In the genomic region with DNA sequence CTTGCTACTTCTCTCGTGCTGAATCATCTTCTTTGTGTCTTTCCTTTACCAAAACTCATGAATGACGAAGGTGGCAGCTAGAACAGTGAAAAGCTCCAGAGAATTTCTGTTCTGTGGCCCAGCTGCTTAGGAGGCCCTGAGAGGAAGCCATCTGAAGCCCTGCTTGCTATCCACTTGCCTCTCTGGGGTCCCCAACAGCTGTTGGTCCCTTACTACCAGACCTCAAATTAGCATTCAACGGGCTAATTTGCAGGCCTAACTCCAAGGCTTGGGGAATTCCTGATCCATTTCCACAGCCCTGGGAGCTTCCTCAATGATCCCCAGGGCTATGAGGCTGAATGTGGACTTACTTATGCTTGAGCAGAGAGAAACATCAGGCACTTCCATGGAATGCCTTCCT, we compare ENCODE assay signal across 16 cellular contexts. TPM values are rescaled to one million over a fixed set of nuclear protein-coding genes. Genes with fewer than 3 reads are reported as not detected.
DNase-seq lines count a peak whose midpoint lies in the region; ATAC-seq and TF ChIP-seq lines count a peak whose summit lies in the region.
"Had no signal": no experiment of that assay in that cellular context is flagged by ENCODE, and none has a peak within 500 bp of the region (broad histone marks: within the 10 kb centered on the region; RNA-seq: fewer than 3 reads in every experiment).

No MANE protein-coding gene starts in this region.

- no peaks in the 10 kb centered on the region for H3K9me3 ChIP-seq in GM23248 (ENCODE audit: low read depth)
- H3K9me3 ChIP-seq in adipocyte (ENCODE audit: control insufficient read depth, low read length): no peaks in the 10 kb centered on the region
- H3K9me3 ChIP-seq in right atrium auricular region: no peaks in the 10 kb centered on the region

- H3K9ac ChIP-seq in GM23248: no peak overlapping the region
- H3K9ac ChIP-seq in adipocyte (ENCODE audit: low read length): peak overlapping the region; percentile 7
- no peak overlapping the region for H3K9ac ChIP-seq in rectal smooth muscle tissue (ENCODE audit: low read length)
- H3K9ac ChIP-seq: KMS-11 had no signal

- H3K4me3 Mint-ChIP-seq in activated CD4-positive, alpha-beta T cell treated with anti-CD3 and anti-CD28 coated beads for 36 hours: no peak overlapping the region
- H3K4me3 Mint-ChIP-seq: B cell; CD4-positive, CD25-positive, alpha-beta regulatory T cell had no signal

- CTCF ChIA-PET in activated CD4-positive, alpha-beta T cell treated with anti-CD3 and anti-CD28 coated beads for 36 hours (lab: Charles Lee): no interaction called here

- H3K4me2 ChIP-seq in GM23248 (ENCODE audit: unreplicated experiment): no peak overlapping the region
- H3K4me2 ChIP-seq: KMS-11 had no signal

- no peak overlapping the region for H3K27ac ChIP-seq in GM23248
- H3K27ac ChIP-seq in right atrium auricular region: peak overlapping the region; percentile 32 to 74
- peak overlapping the region; percentile 44 for H3K27ac ChIP-seq in rectal smooth muscle tissue (ENCODE audit: low read depth, low read length)
- no peak overlapping the region for H3K27ac ChIP-seq in substantia nigra (ENCODE audit: low read depth, low read length, poor library complexity, severe bottlenecking)
- H3K27ac ChIP-seq: KMS-11 had no signal

- no peak overlapping the region for H3K4me3 ChIP-seq in GM23248
- no peak overlapping the region for H3K4me3 ChIP-seq in adipocyte (ENCODE audit: low read length)
- H3K4me3 ChIP-seq in right atrium auricular region: no peak overlapping the region
- no peak overlapping the region for H3K4me3 ChIP-seq in rectal smooth muscle tissue (ENCODE audit: low read length)

- H3K4me1 Mint-ChIP-seq in activated CD4-positive, alpha-beta T cell treated with anti-CD3 and anti-CD28 coated beads for 36 hours: no peaks in the 10 kb centered on the region
- H3K4me1 Mint-ChIP-seq: B cell; CD4-positive, CD25-positive, alpha-beta regulatory T cell had no signal

- intact Hi-C loops in activated CD4-positive, alpha-beta T cell treated with anti-CD3 and anti-CD28 coated beads for 36 hours (cut with DNase I, micrococcal nuclease): no loop called here

- peaks cover 19% of the 10 kb centered on the region for H3K4me1 ChIP-seq in GM23248 (ENCODE audit: insufficient read depth)
- H3K4me1 ChIP-seq in adipocyte (ENCODE audit: control insufficient read depth, insufficient read depth, low read length): peaks cover 23% of the 10 kb centered on the region
- H3K4me1 ChIP-seq in right atrium auricular region: no peaks in the 10 kb centered on the region
- H3K4me1 ChIP-seq in rectal smooth muscle tissue (ENCODE audit: control insufficient read depth, insufficient read depth, low read length): peaks cover 7% of the 10 kb centered on the region

- no peaks in the 10 kb centered on the region for H4K20me1 ChIP-seq in GM23248 (ENCODE audit: insufficient read depth)

- no peaks in the 10 kb centered on the region for H3K9me2 ChIP-seq in GM23248 (ENCODE audit: insufficient read depth)

- peaks cover 29% of the 10 kb centered on the region for H3F3A ChIP-seq in GM23248 (ENCODE audit: insufficient read depth)

- H3K36me3 ChIP-seq in GM23248 (ENCODE audit: low read depth) (no peaks in the 10 kb centered on the region), adipocyte (ENCODE audit: control insufficient read depth, insufficient read depth, low read length, severe bottlenecking) (no peaks in the 10 kb centered on the region), right atrium auricular region (no peaks in the 10 kb centered on the region), rectal smooth muscle tissue (ENCODE audit: control insufficient read depth, insufficient read depth, low read length) (no peaks in the 10 kb centered on the region)

- peak overlapping the region; percentile 33 for H2AFZ ChIP-seq in GM23248

- H3K9me3 Mint-ChIP-seq in activated CD4-positive, alpha-beta T cell treated with anti-CD3 and anti-CD28 coated beads for 36 hours (ENCODE audit: low read depth): no peaks in the 10 kb centered on the region

- no peak for ATAC-seq in activated CD4-positive, alpha-beta T cell treated with anti-CD3 and anti-CD28 coated beads for 36 hours
- ATAC-seq: HepG2, Panc1 had no signal

- DNase-seq in GM23248 (no peak), adipocyte (ENCODE audit: low read depth) (no peak), right atrium auricular region (ENCODE audit: low spot score) (no peak), substantia nigra (lab: John Stamatoyannopoulos, UW) (no peak)
- DNase-seq in stimulated activated CD8-positive, alpha-beta memory T cell treated with anti-CD3 and anti-CD28 coated beads, Interleukin-4, amount 100 ng/mL, for 48 hours: no peak
- DNase-seq in activated CD4-positive, alpha-beta T cell treated with anti-CD3 and anti-CD28 coated beads for 36 hours: no peak
- DNase-seq: CD4-positive, CD25-positive, alpha-beta regulatory T cell; EL; NCI-H1436 treated with DMSO at 0.1 percent for 48 hours; NCI-H2029 treated with DMSO at 0.1 percent for 48 hours; NCI-H510A treated with DMSO at 0.1 percent for 48 hours had no signal

- POLR2A ChIA-PET in activated CD4-positive, alpha-beta T cell treated with anti-CD3 and anti-CD28 coated beads for 36 hours (lab: Charles Lee): no interaction called here

- no peaks in the 10 kb centered on the region for H3K27me3 ChIP-seq in GM23248 (replicated peaks; ENCODE audit: insufficient read depth)
- H3K27me3 ChIP-seq in adipocyte (replicated peaks; ENCODE audit: control insufficient read depth, insufficient read depth, low read length): no peaks in the 10 kb centered on the region
- no peaks in the 10 kb centered on the region for H3K27me3 ChIP-seq in right atrium auricular region
- H3K27me3 ChIP-seq in rectal smooth muscle tissue (ENCODE audit: control insufficient read depth, insufficient read depth, low read length): no peaks in the 10 kb centered on the region

- in situ Hi-C loops in GM23248 (cut with MboI): no loop called here

- no peaks in the 10 kb centered on the region for H3K36me3 Mint-ChIP-seq in activated CD4-positive, alpha-beta T cell treated with anti-CD3 and anti-CD28 coated beads for 36 hours (ENCODE audit: low read depth)
- H3K36me3 Mint-ChIP-seq: CD4-positive, CD25-positive, alpha-beta regulatory T cell had no signal

- H3K27ac Mint-ChIP-seq in activated CD4-positive, alpha-beta T cell treated with anti-CD3 and anti-CD28 coated beads for 36 hours: no peak overlapping the region
- H3K27ac Mint-ChIP-seq: B cell; CD4-positive, CD25-positive, alpha-beta regulatory T cell had no signal

- no peak for TF ChIP-seq CTCF in right atrium auricular region (IDR thresholded peaks at IDR 0.05)

- 52 to 64% methylated on average over 3 of the region's 3 CpGs for WGBS in GM23248 (ENCODE audit: low coverage in 1 of 2, low lambda C conversion rate in 2 of 2, missing lambda C conversion rate in 2 of 2), 2 experiments

- no peaks in the 10 kb centered on the region for H3K79me2 ChIP-seq in GM23248 (ENCODE audit: insufficient read depth)

- peaks cover 22% of the 10 kb centered on the region for H3K27me3 Mint-ChIP-seq in activated CD4-positive, alpha-beta T cell treated with anti-CD3 and anti-CD28 coated beads for 36 hours

RNA-seq across cellular contexts. Expression of a gene that starts 37.5 kb away (rescaled TPM):
- total RNA-seq in GM23248 (2014; rRNA removed; shearing (Covaris generic)): 4,171 and 4,244 TPM in 2 replicates
- polyA plus RNA-seq in GM23248 (2016; fragmentation: Nextera tagmentation; extraction: Ambion mirVana): 1,910 and 1,919 TPM in 2 replicates
- total RNA-seq in right atrium auricular region: 100 to 1,000 TPM; 327 to 380 TPM
- under 1 TPM; 0.66 to 0.83 TPM for total RNA-seq in activated CD4-positive, alpha-beta T cell treated with anti-CD3 and anti-CD28 coated beads for 36 hours
- total RNA-seq: B cell had no signal
- polyA plus RNA-seq: CD4-positive, CD25-positive, alpha-beta regulatory T cell had no signal

Comparison
In these comparisons a context has a peak if more than half of its experiments do, and no peak if none do; other contexts are left out.
1. H3K27ac ChIP-seq: peak in right atrium auricular region (2 of 2) and rectal smooth muscle tissue (single experiment); none in GM23248 (single experiment) and substantia nigra (single experiment).
2. RNA of a gene that starts 37.5 kb away (total RNA-seq): 4,171 to 4,244 TPM in GM23248 and 327 to 380 TPM in right atrium auricular region; 0.66 to 0.83 TPM in activated CD4-positive, alpha-beta T cell treated with anti-CD3 and anti-CD28 coated beads for 36 hours; every median in the first group is over 100 times any median in the second.